ENCODE assay signal across 16 cellular contexts in genomic region chr5:16536818-16537217, GRCh38.
DNase-seq lines count a peak whose midpoint lies in the region; ATAC-seq and TF ChIP-seq lines count a peak whose summit lies in the region.
"Had no signal": no experiment of that assay in that cellular context is flagged by ENCODE, and none has a peak within 500 bp of the region (broad histone marks: within the 10 kb centered on the region; RNA-seq: fewer than 3 reads in every experiment).

No MANE protein-coding gene starts in this region.

- H3K27me3 ChIP-seq in right cardiac atrium (ENCODE audit: control insufficient read depth, insufficient read depth) (no peaks in the 10 kb centered on the region), RWPE2 (ENCODE audit: insufficient read depth, poor library complexity, severe bottlenecking) (no peaks in the 10 kb centered on the region), dorsolateral prefrontal cortex (no peaks in the 10 kb centered on the region)

- WGBS in right cardiac atrium: 78% methylated on average over 4 of the region's 4 CpGs

- no peak for TF ChIP-seq CTCF in RWPE2 (IDR thresholded peaks at IDR 0.05; ENCODE audit: poor library complexity, severe bottlenecking)
- no peak for TF ChIP-seq CTCF in dorsolateral prefrontal cortex (IDR thresholded peaks at IDR 0.05 in 54 of 56, conservative IDR thresholded peaks at IDR 0.05 in 2 of 56; ENCODE audit: low read depth in 1 of 56, partially characterized antibody in 56 of 56)

- H3K4me1 ChIP-seq in right cardiac atrium (ENCODE audit: control insufficient read depth, insufficient read depth, low read length) (peaks cover 14% of the 10 kb centered on the region), RWPE2 (ENCODE audit: insufficient read depth, poor library complexity, severe bottlenecking) (peaks cover 23% of the 10 kb centered on the region)

- no peak overlapping the region for H3K4me3 ChIP-seq in right cardiac atrium (ENCODE audit: low read length)
- no peak overlapping the region for H3K4me3 ChIP-seq in RWPE2 (ENCODE audit: severe bottlenecking)
- H3K4me3 ChIP-seq in dorsolateral prefrontal cortex: no peak overlapping the region

- no peaks in the 10 kb centered on the region for H3K9me3 ChIP-seq in right cardiac atrium (ENCODE audit: control insufficient read depth, low read length)
- no peaks in the 10 kb centered on the region for H3K9me3 ChIP-seq in RWPE2 (ENCODE audit: severe bottlenecking)

- DNase-seq in right cardiac atrium (no peak), cardiac septum (ENCODE audit: low spot score) (no peak), RWPE2 (ENCODE audit: low spot score) (no peak), dorsolateral prefrontal cortex (no peak), C1 segment of cervical spinal cord (lab: John Stamatoyannopoulos, UW) (no peak)
- DNase-seq: AML-193, GDM1, H9, NCI-H1417 treated with DMSO at 0.1 percent for 48 hours, NCI-H2029, NCI-H2171, NCI-H446 treated with DMSO at 0.1 percent for 48 hours, NCI-H69, SIG-M5 had no signal

- H3K27ac ChIP-seq in right cardiac atrium (ENCODE audit: low read length) (peak overlapping the region; percentile 85), RWPE2 (ENCODE audit: poor library complexity, severe bottlenecking) (peak overlapping the region; percentile 26), dorsolateral prefrontal cortex (peak overlapping the region in 54 of 59 donors; percentile 8 to 91 (median 80)), temporal lobe (ENCODE audit: low read depth, low read length) (peak overlapping the region; percentile 66)

- no peaks in the 10 kb centered on the region for H3K36me3 ChIP-seq in RWPE2 (ENCODE audit: low read depth)

- intact Hi-C loops in right cardiac atrium (cut with DNase I) (no loop called here), cardiac septum (cut with DNase I) (no loop called here), dorsolateral prefrontal cortex (cut with DNase I) (no loop called here)

- ATAC-seq in right cardiac atrium: no peak
- no peak for ATAC-seq in RWPE2 (ENCODE audit: low read depth)
- ATAC-seq in GM18868 (IDR thresholded peaks at IDR 0.05; ENCODE audit: unreplicated experiment): no peak

Comparison
In these comparisons a context has a peak if more than half of its experiments do, and no peak if none do; other contexts are left out.
1. H3K27ac ChIP-seq: peak in every context shown above with its lines; median percentile 85 in right cardiac atrium; 80 in dorsolateral prefrontal cortex; 66 in temporal lobe; 26 in RWPE2.